1 cellular context compared by ENCODE assay signal in the genomic region with DNA sequence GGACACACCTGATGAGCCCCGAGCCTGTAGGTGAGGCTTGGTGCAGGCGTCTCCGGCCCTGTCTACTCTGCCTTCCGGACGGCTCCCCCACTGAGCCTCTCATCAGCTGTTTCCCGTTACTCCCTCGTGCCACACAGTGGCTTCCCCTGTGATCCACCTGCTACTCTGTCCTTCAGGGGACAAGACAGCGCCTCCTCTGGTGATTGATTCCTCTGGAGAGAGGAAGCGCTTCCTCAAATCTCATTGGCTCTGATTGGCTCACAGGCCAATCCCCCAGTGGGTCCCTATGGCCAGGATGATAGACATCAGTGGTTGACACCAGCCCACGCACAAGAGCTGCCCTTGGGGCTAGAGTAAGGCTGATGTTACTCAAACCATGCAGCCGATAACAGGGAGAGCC.
TF ChIP-seq lines count a peak whose summit lies in the region.

No MANE protein-coding gene starts in this region.

TF ChIP-seq in HCT116, 20 proteins besides CTCF, POLR2A, EP300 and RAD21 (continued from another document):
- TF ChIP-seq REST (IDR thresholded peaks at IDR 0.05; ENCODE audit: low read depth) (no peak), ZNF274 (IDR thresholded peaks at IDR 0.05; ENCODE audit: low read depth, low read length) (no peak), YY1 (IDR thresholded peaks at IDR 0.05; ENCODE audit: extremely low read depth, insufficient replicate concordance, low read depth, low read length) (no peak), ATF3 (IDR thresholded peaks at IDR 0.05) (no peak)
- TF ChIP-seq, protein P1, sequence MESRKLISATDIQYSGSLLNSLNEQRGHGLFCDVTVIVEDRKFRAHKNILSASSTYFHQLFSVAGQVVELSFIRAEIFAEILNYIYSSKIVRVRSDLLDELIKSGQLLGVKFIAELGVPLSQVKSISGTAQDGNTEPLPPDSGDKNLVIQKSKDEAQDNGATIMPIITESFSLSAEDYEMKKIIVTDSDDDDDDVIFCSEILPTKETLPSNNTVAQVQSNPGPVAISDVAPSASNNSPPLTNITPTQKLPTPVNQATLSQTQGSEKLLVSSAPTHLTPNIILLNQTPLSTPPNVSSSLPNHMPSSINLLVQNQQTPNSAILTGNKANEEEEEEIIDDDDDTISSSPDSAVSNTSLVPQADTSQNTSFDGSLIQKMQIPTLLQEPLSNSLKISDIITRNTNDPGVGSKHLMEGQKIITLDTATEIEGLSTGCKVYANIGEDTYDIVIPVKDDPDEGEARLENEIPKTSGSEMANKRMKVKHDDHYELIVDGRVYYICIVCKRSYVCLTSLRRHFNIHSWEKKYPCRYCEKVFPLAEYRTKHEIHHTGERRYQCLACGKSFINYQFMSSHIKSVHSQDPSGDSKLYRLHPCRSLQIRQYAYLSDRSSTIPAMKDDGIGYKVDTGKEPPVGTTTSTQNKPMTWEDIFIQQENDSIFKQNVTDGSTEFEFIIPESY (IDR thresholded peaks at IDR 0.05; ENCODE audit: extremely low read depth, insufficient replicate concordance, low read length) = no peak
